In the genomic region with DNA sequence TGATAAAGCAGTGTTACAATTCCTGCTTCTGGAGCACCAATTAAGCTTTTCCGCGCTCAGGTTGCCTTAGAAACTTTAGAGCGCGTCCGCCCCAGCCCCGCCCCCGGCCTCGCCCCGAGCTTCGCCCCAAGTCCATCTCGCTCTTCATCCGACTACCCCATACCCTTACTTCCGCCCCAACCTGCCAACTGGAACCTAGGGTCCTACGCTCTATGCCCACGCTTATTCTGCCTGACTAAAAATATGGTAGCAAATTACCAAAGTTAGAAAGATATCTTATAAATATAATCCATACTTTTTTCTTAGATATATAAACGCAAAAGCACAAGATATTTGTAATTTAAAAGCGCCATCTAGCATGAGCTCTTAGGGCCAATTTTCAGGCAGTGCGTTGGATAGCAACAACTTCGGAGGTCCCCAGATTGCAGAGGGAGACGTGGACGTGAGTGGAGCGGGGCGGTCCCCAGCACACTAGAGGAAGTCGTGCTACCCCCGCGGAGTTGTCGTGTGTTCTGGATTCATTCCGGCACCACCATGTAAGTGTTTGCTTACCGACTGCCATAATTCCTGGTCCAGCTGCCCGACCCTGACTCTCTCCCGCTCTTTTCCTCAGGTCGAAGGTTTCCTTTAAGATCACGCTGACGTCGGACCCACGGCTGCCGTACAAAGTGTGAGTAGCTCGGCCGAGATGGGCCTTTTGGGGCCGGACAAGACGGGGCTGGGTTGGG, we compare ENCODE assay signal across 1 cellular context.
TF ChIP-seq lines count a peak whose summit lies in the region.

A gene (plus strand): TSS at position 466 of the 728 bp plus-strand sequence. CDS start 69 bp downstream, at position 535.

TF ChIP-seq in K562, 482 proteins besides CTCF, POLR2A, EP300 and RAD21 (continued from another document and continues in another):
- TF ChIP-seq, protein P1, sequence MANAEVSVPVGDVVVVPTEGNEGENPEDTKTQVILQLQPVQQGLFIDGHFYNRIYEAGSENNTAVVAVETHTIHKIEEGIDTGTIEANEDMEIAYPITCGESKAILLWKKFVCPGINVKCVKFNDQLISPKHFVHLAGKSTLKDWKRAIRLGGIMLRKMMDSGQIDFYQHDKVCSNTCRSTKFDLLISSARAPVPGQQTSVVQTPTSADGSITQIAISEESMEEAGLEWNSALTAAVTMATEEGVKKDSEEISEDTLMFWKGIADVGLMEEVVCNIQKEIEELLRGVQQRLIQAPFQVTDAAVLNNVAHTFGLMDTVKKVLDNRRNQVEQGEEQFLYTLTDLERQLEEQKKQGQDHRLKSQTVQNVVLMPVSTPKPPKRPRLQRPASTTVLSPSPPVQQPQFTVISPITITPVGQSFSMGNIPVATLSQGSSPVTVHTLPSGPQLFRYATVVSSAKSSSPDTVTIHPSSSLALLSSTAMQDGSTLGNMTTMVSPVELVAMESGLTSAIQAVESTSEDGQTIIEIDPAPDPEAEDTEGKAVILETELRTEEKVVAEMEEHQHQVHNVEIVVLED (CRISPR knock-in tag; IDR thresholded peaks at IDR 0.05), result peak; percentile 42; the same call in 1 of the 2 replicates
- TF ChIP-seq SP1 (CRISPR knock-in tag; IDR thresholded peaks at IDR 0.05) (0 out of 2 replicates have a peak, but pooled peaks have one; percentile 22), RB1 (IDR thresholded peaks at IDR 0.05; ENCODE audit: low read depth) (0 out of 2 replicates have a peak, but pooled peaks have one; percentile 44), SLC30A9 (CRISPR knock-in tag; IDR thresholded peaks at IDR 0.05) (no peak), POLR2B (IDR thresholded peaks at IDR 0.05; ENCODE audit: low read depth, partially characterized antibody) (peak; percentile 75), ZEB2 (IDR thresholded peaks at IDR 0.05) (no peak), ZNF76 (CRISPR knock-in tag; IDR thresholded peaks at IDR 0.05; ENCODE audit: borderline replicate concordance) (no peak), ESRRB (CRISPR knock-in tag; IDR thresholded peaks at IDR 0.05; ENCODE audit: borderline replicate concordance) (no peak), ELF1 (tag; IDR thresholded peaks at IDR 0.05) (peak; percentile 89), SIN3A (IDR thresholded peaks at IDR 0.05; ENCODE audit: borderline replicate concordance in 2 of 2, control insufficient read depth in 1 of 2, low read depth in 2 of 2, low read length in 2 of 2) (peak; percentile 49 to 68; a peak in 2 of 4 replicates), CEBPB (tag; IDR thresholded peaks at IDR 0.05) (0 out of 2 replicates have a peak, but pooled peaks have one; percentile 25), MBD2 (IDR thresholded peaks at IDR 0.05; ENCODE audit: borderline replicate concordance, low read depth) (no peak), NFRKB (IDR thresholded peaks at IDR 0.05; ENCODE audit: low read depth) (no peak), CXXC5 (CRISPR knock-in tag; IDR thresholded peaks at IDR 0.05) (peak; percentile 60), KDM5B (IDR thresholded peaks at IDR 0.05; ENCODE audit: insufficient replicate concordance, low read depth, low read length) (peak; percentile 63), RFX1 (IDR thresholded peaks at IDR 0.05) (peak; percentile 82), DACH1 (IDR thresholded peaks at IDR 0.05; ENCODE audit: partially characterized antibody) (peak; percentile 67), TAF15 (IDR thresholded peaks at IDR 0.05; ENCODE audit: low read depth, low read length) (no peak), NRF1 (conservative IDR thresholded peaks at IDR 0.05 in 1 of 2, IDR thresholded peaks at IDR 0.05 in 1 of 2) (0 out of 4 replicates have a peak, but pooled peaks of 1 of the 2 experiments have one; percentile 10), NCOA2 (IDR thresholded peaks at IDR 0.05; ENCODE audit: partially characterized antibody in 2 of 2) (peak in 1 of 2 experiments; percentile 97), HCFC1 (IDR thresholded peaks at IDR 0.05; ENCODE audit: low read depth, low read length) (peak; percentile 58), TBP (optimal IDR thresholded peaks at IDR 0.05; ENCODE audit: low read depth, low read length) (peak; percentile 69), NFE2 (IDR thresholded peaks at IDR 0.05; ENCODE audit: low read depth) (peak; percentile 73), L3MBTL2 (IDR thresholded peaks at IDR 0.05) (peak; percentile 25; the same call in 1 of the 2 replicates), GABPA (tag; conservative IDR thresholded peaks at IDR 0.05; ENCODE audit: low read depth) (peak; percentile 87), ZNF780A (CRISPR knock-in tag; IDR thresholded peaks at IDR 0.05) (no peak), MAZ (CRISPR knock-in tag; conservative IDR thresholded peaks at IDR 0.05 in 1 of 2, IDR thresholded peaks at IDR 0.05 in 1 of 2) (no peak)
- TF ChIP-seq, protein P2, sequence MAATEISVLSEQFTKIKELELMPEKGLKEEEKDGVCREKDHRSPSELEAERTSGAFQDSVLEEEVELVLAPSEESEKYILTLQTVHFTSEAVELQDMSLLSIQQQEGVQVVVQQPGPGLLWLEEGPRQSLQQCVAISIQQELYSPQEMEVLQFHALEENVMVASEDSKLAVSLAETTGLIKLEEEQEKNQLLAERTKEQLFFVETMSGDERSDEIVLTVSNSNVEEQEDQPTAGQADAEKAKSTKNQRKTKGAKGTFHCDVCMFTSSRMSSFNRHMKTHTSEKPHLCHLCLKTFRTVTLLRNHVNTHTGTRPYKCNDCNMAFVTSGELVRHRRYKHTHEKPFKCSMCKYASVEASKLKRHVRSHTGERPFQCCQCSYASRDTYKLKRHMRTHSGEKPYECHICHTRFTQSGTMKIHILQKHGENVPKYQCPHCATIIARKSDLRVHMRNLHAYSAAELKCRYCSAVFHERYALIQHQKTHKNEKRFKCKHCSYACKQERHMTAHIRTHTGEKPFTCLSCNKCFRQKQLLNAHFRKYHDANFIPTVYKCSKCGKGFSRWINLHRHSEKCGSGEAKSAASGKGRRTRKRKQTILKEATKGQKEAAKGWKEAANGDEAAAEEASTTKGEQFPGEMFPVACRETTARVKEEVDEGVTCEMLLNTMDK (IDR thresholded peaks at IDR 0.05; ENCODE audit: borderline replicate concordance, insufficient read depth, low read depth, low read length, poor library complexity, severe bottlenecking), result no peak
- TF ChIP-seq, protein P3, sequence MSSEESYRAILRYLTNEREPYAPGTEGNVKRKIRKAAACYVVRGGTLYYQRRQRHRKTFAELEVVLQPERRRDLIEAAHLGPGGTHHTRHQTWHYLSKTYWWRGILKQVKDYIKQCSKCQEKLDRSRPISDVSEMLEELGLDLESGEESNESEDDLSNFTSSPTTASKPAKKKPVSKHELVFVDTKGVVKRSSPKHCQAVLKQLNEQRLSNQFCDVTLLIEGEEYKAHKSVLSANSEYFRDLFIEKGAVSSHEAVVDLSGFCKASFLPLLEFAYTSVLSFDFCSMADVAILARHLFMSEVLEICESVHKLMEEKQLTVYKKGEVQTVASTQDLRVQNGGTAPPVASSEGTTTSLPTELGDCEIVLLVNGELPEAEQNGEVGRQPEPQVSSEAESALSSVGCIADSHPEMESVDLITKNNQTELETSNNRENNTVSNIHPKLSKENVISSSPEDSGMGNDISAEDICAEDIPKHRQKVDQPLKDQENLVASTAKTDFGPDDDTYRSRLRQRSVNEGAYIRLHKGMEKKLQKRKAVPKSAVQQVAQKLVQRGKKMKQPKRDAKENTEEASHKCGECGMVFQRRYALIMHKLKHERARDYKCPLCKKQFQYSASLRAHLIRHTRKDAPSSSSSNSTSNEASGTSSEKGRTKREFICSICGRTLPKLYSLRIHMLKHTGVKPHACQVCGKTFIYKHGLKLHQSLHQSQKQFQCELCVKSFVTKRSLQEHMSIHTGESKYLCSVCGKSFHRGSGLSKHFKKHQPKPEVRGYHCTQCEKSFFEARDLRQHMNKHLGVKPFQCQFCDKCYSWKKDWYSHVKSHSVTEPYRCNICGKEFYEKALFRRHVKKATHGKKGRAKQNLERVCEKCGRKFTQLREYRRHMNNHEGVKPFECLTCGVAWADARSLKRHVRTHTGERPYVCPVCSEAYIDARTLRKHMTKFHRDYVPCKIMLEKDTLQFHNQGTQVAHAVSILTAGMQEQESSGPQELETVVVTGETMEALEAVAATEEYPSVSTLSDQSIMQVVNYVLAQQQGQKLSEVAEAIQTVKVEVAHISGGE (CRISPR knock-in tag; IDR thresholded peaks at IDR 0.05), result peak; percentile 43 to 94 (median 43); a peak in 4 of 6 replicates
- TF ChIP-seq, protein P4, sequence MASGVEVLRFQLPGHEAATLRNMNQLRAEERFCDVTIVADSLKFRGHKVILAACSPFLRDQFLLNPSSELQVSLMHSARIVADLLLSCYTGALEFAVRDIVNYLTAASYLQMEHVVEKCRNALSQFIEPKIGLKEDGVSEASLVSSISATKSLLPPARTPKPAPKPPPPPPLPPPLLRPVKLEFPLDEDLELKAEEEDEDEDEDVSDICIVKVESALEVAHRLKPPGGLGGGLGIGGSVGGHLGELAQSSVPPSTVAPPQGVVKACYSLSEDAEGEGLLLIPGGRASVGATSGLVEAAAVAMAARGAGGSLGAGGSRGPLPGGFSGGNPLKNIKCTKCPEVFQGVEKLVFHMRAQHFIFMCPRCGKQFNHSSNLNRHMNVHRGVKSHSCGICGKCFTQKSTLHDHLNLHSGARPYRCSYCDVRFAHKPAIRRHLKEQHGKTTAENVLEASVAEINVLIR (CRISPR knock-in tag; IDR thresholded peaks at IDR 0.05), result no peak
- TF ChIP-seq, protein P5, sequence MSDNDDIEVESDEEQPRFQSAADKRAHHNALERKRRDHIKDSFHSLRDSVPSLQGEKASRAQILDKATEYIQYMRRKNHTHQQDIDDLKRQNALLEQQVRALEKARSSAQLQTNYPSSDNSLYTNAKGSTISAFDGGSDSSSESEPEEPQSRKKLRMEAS (CRISPR knock-in tag; IDR thresholded peaks at IDR 0.05), result 0 out of 2 replicates have a peak, but pooled peaks have one; percentile 15
- TF ChIP-seq, protein P6, sequence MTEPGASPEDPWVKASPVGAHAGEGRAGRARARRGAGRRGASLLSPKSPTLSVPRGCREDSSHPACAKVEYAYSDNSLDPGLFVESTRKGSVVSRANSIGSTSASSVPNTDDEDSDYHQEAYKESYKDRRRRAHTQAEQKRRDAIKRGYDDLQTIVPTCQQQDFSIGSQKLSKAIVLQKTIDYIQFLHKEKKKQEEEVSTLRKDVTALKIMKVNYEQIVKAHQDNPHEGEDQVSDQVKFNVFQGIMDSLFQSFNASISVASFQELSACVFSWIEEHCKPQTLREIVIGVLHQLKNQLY (CRISPR knock-in tag; conservative IDR thresholded peaks at IDR 0.05), result no peak
- TF ChIP-seq, protein P7, sequence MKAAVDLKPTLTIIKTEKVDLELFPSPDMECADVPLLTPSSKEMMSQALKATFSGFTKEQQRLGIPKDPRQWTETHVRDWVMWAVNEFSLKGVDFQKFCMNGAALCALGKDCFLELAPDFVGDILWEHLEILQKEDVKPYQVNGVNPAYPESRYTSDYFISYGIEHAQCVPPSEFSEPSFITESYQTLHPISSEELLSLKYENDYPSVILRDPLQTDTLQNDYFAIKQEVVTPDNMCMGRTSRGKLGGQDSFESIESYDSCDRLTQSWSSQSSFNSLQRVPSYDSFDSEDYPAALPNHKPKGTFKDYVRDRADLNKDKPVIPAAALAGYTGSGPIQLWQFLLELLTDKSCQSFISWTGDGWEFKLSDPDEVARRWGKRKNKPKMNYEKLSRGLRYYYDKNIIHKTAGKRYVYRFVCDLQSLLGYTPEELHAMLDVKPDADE (conservative IDR thresholded peaks at IDR 0.05; ENCODE audit: control insufficient read depth, low read depth, low read length), result no peak
